In genomic region chr1:228161381-228161780, GRCh38 we compare ENCODE assay signal across 12 cellular contexts. TPM values are rescaled to one million over a fixed set of nuclear protein-coding genes. Genes with fewer than 3 reads are reported as not detected.
A peak's percentile ranks its signal among the peaks of the same experiment; 100 is the strongest.
DNase-seq lines count a peak whose midpoint lies in the region; ATAC-seq and TF ChIP-seq lines count a peak whose summit lies in the region.
"Had no signal": no experiment of that assay in that cellular context is flagged by ENCODE, and none has a peak within 500 bp of the region (broad histone marks: within the 10 kb centered on the region; RNA-seq: fewer than 3 reads in every experiment).

No MANE protein-coding gene starts in this region.

- H3K9me2 ChIP-seq in OCI-LY7 (ENCODE audit: insufficient read depth, low read length), result no peaks in the 10 kb centered on the region

- H3K9me3 ChIP-seq in right cardiac atrium (ENCODE audit: control insufficient read depth, low read length), result no peaks in the 10 kb centered on the region
- H3K9me3 ChIP-seq in neural progenitor cell (ENCODE audit: low read depth), result no peaks in the 10 kb centered on the region
- H3K9me3 ChIP-seq in OCI-LY7 (ENCODE audit: low read length), result no peaks in the 10 kb centered on the region

- no peaks in the 10 kb centered on the region for H3K4me1 ChIP-seq in right cardiac atrium (ENCODE audit: control insufficient read depth, insufficient read depth, low read length)
- peaks cover 20% of the 10 kb centered on the region for H3K4me1 ChIP-seq in neural progenitor cell
- H3K4me1 ChIP-seq in OCI-LY7 (ENCODE audit: insufficient read depth, low read length, poor library complexity, severe bottlenecking), result peaks cover 17% of the 10 kb centered on the region

- H3K4me3 Mint-ChIP-seq in endothelial cell (ENCODE audit: unreplicated experiment) (no peak overlapping the region), neural progenitor cell (no peak overlapping the region)
- H3K4me3 Mint-ChIP-seq: activated B cell treated with CpG ODN at 0.5 μM for 24 hours; central memory CD8-positive, alpha-beta T cell; natural killer cell treated with Interleukin-12 subunit alpha and Interleukin-12 subunit beta and Interleukin-15 and Interleukin-18, amount 100 ng/mL, for 72 hours had no signal

- H3K27ac ChIP-seq in right cardiac atrium (ENCODE audit: low read length), result no peak overlapping the region
- no peak overlapping the region for H3K27ac ChIP-seq in neural progenitor cell
- H3K27ac ChIP-seq in OCI-LY7 (ENCODE audit: low read depth, low read length, poor library complexity, severe bottlenecking), result no peak overlapping the region

- H2AFZ ChIP-seq in neural progenitor cell (replicated peaks), result no peak overlapping the region
- H2AFZ ChIP-seq in OCI-LY7 (ENCODE audit: low read length), result no peak overlapping the region

- H3K4me2 ChIP-seq in neural progenitor cell, result peak overlapping the region; percentile 50
- H3K4me2 ChIP-seq in OCI-LY7 (ENCODE audit: low read length), result no peak overlapping the region

- H3K79me2 ChIP-seq in neural progenitor cell (ENCODE audit: low read depth) (peaks cover 2% of the 10 kb centered on the region), OCI-LY7 (ENCODE audit: insufficient read depth, low read depth, low read length) (peaks cover 2% of the 10 kb centered on the region; the same call in 1 of the 2 replicates)

- BruUV-seq in OCI-LY7 (replicated peaks; lab: Mats Ljungman, UMichigan), result no TSS peak

- peak overlapping the region; percentile 86 for H3K27ac Mint-ChIP-seq in endothelial cell (ENCODE audit: unreplicated experiment)
- H3K27ac Mint-ChIP-seq in neural progenitor cell, result peak overlapping the region; percentile 67
- H3K27ac Mint-ChIP-seq: activated B cell treated with CpG ODN at 0.5 μM for 24 hours; natural killer cell treated with Interleukin-12 subunit alpha and Interleukin-12 subunit beta and Interleukin-15 and Interleukin-18, amount 100 ng/mL, for 72 hours had no signal

- H3K36me3 Mint-ChIP-seq in endothelial cell (ENCODE audit: low read depth, unreplicated experiment), result peaks cover 4% of the 10 kb centered on the region
- no peaks in the 10 kb centered on the region for H3K36me3 Mint-ChIP-seq in neural progenitor cell
- H3K36me3 Mint-ChIP-seq: natural killer cell treated with Interleukin-12 subunit alpha and Interleukin-12 subunit beta and Interleukin-15 and Interleukin-18, amount 100 ng/mL, for 72 hours had no signal

- H3K27me3 ChIP-seq in right cardiac atrium (ENCODE audit: control insufficient read depth, insufficient read depth) (no peaks in the 10 kb centered on the region), neural progenitor cell (no peaks in the 10 kb centered on the region)

- H3K4me3 ChIP-seq in right cardiac atrium (ENCODE audit: low read length), result no peak overlapping the region
- H3K4me3 ChIP-seq in neural progenitor cell, result no peak overlapping the region
- H3K4me3 ChIP-seq in OCI-LY7 (ENCODE audit: low read depth, low read length, poor library complexity, severe bottlenecking), result no peak overlapping the region

- no peak for TF ChIP-seq CTCF in endothelial cell (IDR thresholded peaks at IDR 0.05; ENCODE audit: unreplicated experiment)
- no peak for TF ChIP-seq CTCF in neural progenitor cell (IDR thresholded peaks at IDR 0.05)
- TF ChIP-seq CTCF in OCI-LY7 (conservative IDR thresholded peaks at IDR 0.05; ENCODE audit: low read length), result no peak

- H3K36me3 ChIP-seq in neural progenitor cell, result no peaks in the 10 kb centered on the region
- H3K36me3 ChIP-seq in OCI-LY7 (ENCODE audit: insufficient read depth, low read length), result no peaks in the 10 kb centered on the region

- no peaks in the 10 kb centered on the region for H3K9me3 Mint-ChIP-seq in endothelial cell (ENCODE audit: unreplicated experiment)
- H3K9me3 Mint-ChIP-seq in neural progenitor cell, result no peaks in the 10 kb centered on the region
- H3K9me3 Mint-ChIP-seq: activated B cell treated with CpG ODN at 0.5 μM for 24 hours; central memory CD8-positive, alpha-beta T cell; natural killer cell treated with Interleukin-12 subunit alpha and Interleukin-12 subunit beta and Interleukin-15 and Interleukin-18, amount 100 ng/mL, for 72 hours had no signal

- DNase-seq in right cardiac atrium (peak in 2 of 3 donors; percentile 23 to 30), Right ventricle myocardium inferior (ENCODE audit: missing footprints) (no peak), endothelial cell (ENCODE audit: low spot score) (no peak), neural progenitor cell (ENCODE audit: low spot score) (peak; percentile 59), COLO668 (lab: John Stamatoyannopoulos, UW; ENCODE audit: unreplicated experiment) (no peak), OCI-LY7 (ENCODE audit: low spot score) (no peak), activated gamma-delta T cell (lab: John Stamatoyannopoulos, UW) (no peak), NK-92 (lab: John Stamatoyannopoulos, UW; ENCODE audit: unreplicated experiment) (no peak)
- DNase-seq: activated B cell treated with CpG ODN at 0.5 μM for 24 hours; stimulated activated CD4-positive, alpha-beta T cell treated with anti-CD3 and anti-CD28 coated beads, Interleukin-4, amount 100 ng/mL, for 1 hour had no signal

- intact Hi-C loops in right cardiac atrium (cut with DNase I), result no loop called here
- intact Hi-C loops in Right ventricle myocardium inferior (cut with DNase I), result no loop called here
- intact Hi-C loops in OCI-LY7 (cut with micrococcal nuclease; ENCODE audit: unreplicated experiment), result no loop called here

- 39% methylated on average over 7 of the region's 7 CpGs for WGBS in right cardiac atrium

- POLR2A ChIA-PET in OCI-LY7 (lab: Charles Lee), result interaction anchor here (0.6 kb wide), 1 partner anchor 18 kb away, joined by 4 read pairs; no protein-coding TSS in a partner anchor

- no peaks in the 10 kb centered on the region for H4K20me1 ChIP-seq in neural progenitor cell (ENCODE audit: low read depth)
- no peaks in the 10 kb centered on the region; the same call in 1 of the 2 replicates for H4K20me1 ChIP-seq in OCI-LY7 (ENCODE audit: insufficient read depth, low read length)

- no peaks in the 10 kb centered on the region for H3F3A ChIP-seq in neural progenitor cell (ENCODE audit: low read depth)

- H3K4me1 Mint-ChIP-seq in endothelial cell (ENCODE audit: unreplicated experiment) (peaks cover 33% of the 10 kb centered on the region), neural progenitor cell (peaks cover 13% of the 10 kb centered on the region)

- no peak overlapping the region for H3K9ac ChIP-seq in neural progenitor cell

- no peak for ATAC-seq in right cardiac atrium
- ATAC-seq in Right ventricle myocardium inferior, result no peak
- ATAC-seq: natural killer cell treated with Interleukin-12 subunit alpha and Interleukin-12 subunit beta and Interleukin-15 and Interleukin-18, amount 100 ng/mL, for 72 hours had no signal

- CTCF ChIA-PET in OCI-LY7 (lab: Charles Lee; ENCODE audit: unreplicated experiment), result no interaction called here

- H3K27me3 Mint-ChIP-seq in endothelial cell (ENCODE audit: unreplicated experiment), result peaks cover 6% of the 10 kb centered on the region
- H3K27me3 Mint-ChIP-seq in neural progenitor cell (ENCODE audit: insufficient read depth, low read depth), result peaks cover 6% of the 10 kb centered on the region
- H3K27me3 Mint-ChIP-seq: activated B cell treated with CpG ODN at 0.5 μM for 24 hours; central memory CD8-positive, alpha-beta T cell; natural killer cell treated with Interleukin-12 subunit alpha and Interleukin-12 subunit beta and Interleukin-15 and Interleukin-18, amount 100 ng/mL, for 72 hours had no signal

RNA-seq across cellular contexts. Expression of gene IBA57, which starts 4.2 kb away (rescaled TPM):
- total RNA-seq in right cardiac atrium (10 to 100 TPM in 2 of 4 donors, 1 to 10 TPM in 2; 8.3 to 12.0 (median 10.3) TPM), Right ventricle myocardium inferior (12.7 TPM), endothelial cell (ENCODE audit: unreplicated experiment) (11.5 TPM), neural progenitor cell (ENCODE audit: low replicate concordance) (2.2 and 6.7 TPM in 2 replicates), OCI-LY7 (2022) (9.1 and 10.8 TPM in 2 replicates)
- 4.5 TPM for polyA plus RNA-seq in right cardiac atrium
- 3.2 and 9.9 TPM in 2 replicates for total RNA-seq in OCI-LY7 (2014; rRNA removed; shearing (Covaris generic))

RNA-seq across cellular contexts. Expression of gene GJC2, which starts 11.7 kb away (rescaled TPM):
- total RNA-seq in right cardiac atrium, result 1 to 10 TPM; 1.2 to 2.2 (median 1.7) TPM
- 1.3 TPM for polyA plus RNA-seq in right cardiac atrium
- 1.6 TPM for total RNA-seq in Right ventricle myocardium inferior
- 13.0 TPM for total RNA-seq in endothelial cell (ENCODE audit: unreplicated experiment)
- 0.25 TPM in 1 of 2 replicates, not detected in the other for total RNA-seq in neural progenitor cell (ENCODE audit: low replicate concordance)
- 0.22 and 0.31 TPM in 2 replicates for total RNA-seq in OCI-LY7 (2014; rRNA removed; shearing (Covaris generic))
- 0.53 and 0.80 TPM in 2 replicates for total RNA-seq in OCI-LY7 (2022)

RNA-seq across cellular contexts. Expression of gene GUK1, which starts 21.3 kb away (rescaled TPM):
- total RNA-seq in right cardiac atrium (100 to 1,000 TPM; 151 to 202 (median 169) TPM), Right ventricle myocardium inferior (162 TPM), endothelial cell (ENCODE audit: unreplicated experiment) (280 TPM), neural progenitor cell (ENCODE audit: low replicate concordance) (87.7 and 119 TPM in 2 replicates), OCI-LY7 (2022) (131 and 154 TPM in 2 replicates)
- 315 TPM for polyA plus RNA-seq in right cardiac atrium
- total RNA-seq in OCI-LY7 (2014; rRNA removed; shearing (Covaris generic)), result 197 and 201 TPM in 2 replicates

RNA-seq across cellular contexts. Expression of gene OBSCN, which starts 46.5 kb away (rescaled TPM):
- total RNA-seq in right cardiac atrium, result 100 to 1,000 TPM; 144 to 196 (median 183) TPM
- 234 TPM for polyA plus RNA-seq in right cardiac atrium
- total RNA-seq in Right ventricle myocardium inferior, result 275 TPM
- 16.9 TPM for total RNA-seq in endothelial cell (ENCODE audit: unreplicated experiment)
- 5.1 and 14.9 TPM in 2 replicates for total RNA-seq in neural progenitor cell (ENCODE audit: low replicate concordance)
- total RNA-seq in OCI-LY7 (2014; rRNA removed; shearing (Covaris generic)), result 29.5 and 51.1 TPM in 2 replicates
- 43.7 and 45.2 TPM in 2 replicates for total RNA-seq in OCI-LY7 (2022)

RNA-seq across cellular contexts. Expression of gene MRPL55, which starts 52.3 kb away (rescaled TPM):
- total RNA-seq in right cardiac atrium, result 10 to 100 TPM; 51.6 to 56.5 (median 52.8) TPM
- 103 TPM for polyA plus RNA-seq in right cardiac atrium
- 57.0 TPM for total RNA-seq in Right ventricle myocardium inferior
- total RNA-seq in endothelial cell (ENCODE audit: unreplicated experiment), result 47.5 TPM
- 42.4 and 68.3 TPM in 2 replicates for total RNA-seq in neural progenitor cell (ENCODE audit: low replicate concordance)
- 92.8 and 99.5 TPM in 2 replicates for total RNA-seq in OCI-LY7 (2014; rRNA removed; shearing (Covaris generic))
- total RNA-seq in OCI-LY7 (2022), result 46.3 and 50.0 TPM in 2 replicates

Comparison
In these comparisons a context has a peak if more than half of its experiments do, and no peak if none do; other contexts are left out.
1. DNase-seq: peak in right cardiac atrium (2 of 3) and neural progenitor cell (single experiment); none in Right ventricle myocardium inferior (single experiment), endothelial cell (single experiment), COLO668 (single experiment), OCI-LY7 (single experiment), activated gamma-delta T cell (single experiment) and NK-92 (single experiment).